ENCODE assay signal across 7 cellular contexts in genomic region chr14:106698635-106699267, GRCh38.
DNase-seq lines count a peak whose midpoint lies in the region; ATAC-seq and TF ChIP-seq lines count a peak whose summit lies in the region.
"Not testable (repeated sequence)": the region's sequence is repeated elsewhere in the genome, so short reads cannot be mapped to it uniquely, and the experiment has no call there.

No MANE protein-coding gene starts in this region.

- not testable (repeated sequence) for H3K36me3 Mint-ChIP-seq in activated naive CD8-positive, alpha-beta T cell; naive B cell

- not testable (repeated sequence) for H3K27me3 Mint-ChIP-seq in activated naive CD8-positive, alpha-beta T cell; naive B cell

- peak overlapping the region; percentile 23 for H3K4me3 ChIP-seq in GM12864 (ENCODE audit: low read depth, low read length)
- not testable (repeated sequence) for H3K4me3 ChIP-seq in NB4 (ENCODE audit: low read depth, low read length)

- not testable (repeated sequence) for TF ChIP-seq POLR2A in NB4 (IDR thresholded peaks at IDR 0.05; ENCODE audit: extremely low read depth, insufficient read length)

- DNase-seq in GM12864 (ENCODE audit: low read depth): not testable (repeated sequence)
- peak; percentile 39 for DNase-seq in NB4 (ENCODE audit: low read depth)
- peak; percentile 29 for DNase-seq in T-helper 9 cell
- DNase-seq in naive B cell: peak; percentile 67

- H3K9me3 Mint-ChIP-seq in activated naive CD8-positive, alpha-beta T cell (ENCODE audit: low read depth); naive B cell: not testable (repeated sequence)

- not testable (repeated sequence) for TF ChIP-seq CTCF in GM12864 (IDR thresholded peaks at IDR 0.05; ENCODE audit: low read depth, low read length, missing control alignments); NB4 (IDR thresholded peaks at IDR 0.05; ENCODE audit: low read depth, low read length)

- H3K4me3 Mint-ChIP-seq in activated naive CD8-positive, alpha-beta T cell: peak overlapping the region; percentile 30
- H3K4me3 Mint-ChIP-seq in naive B cell: peak overlapping the region; percentile 53 to 94 (median 88)

- peak; percentile 61 for ATAC-seq in GM21529 (IDR thresholded peaks at IDR 0.05; ENCODE audit: unreplicated experiment)
- ATAC-seq in HG03460 (IDR thresholded peaks at IDR 0.05; ENCODE audit: unreplicated experiment): peak; percentile 56
- peak; percentile 73 to 82 for ATAC-seq in naive B cell (ENCODE audit: low read depth in 2 of 2)

- H3K4me1 Mint-ChIP-seq in activated naive CD8-positive, alpha-beta T cell (ENCODE audit: low read depth): peaks cover 25% of the 10 kb centered on the region
- H3K4me1 Mint-ChIP-seq in naive B cell: peaks cover 18 to 49% (median 19%) of the 10 kb centered on the region in 3 donors

- not testable (repeated sequence) for H3K27ac Mint-ChIP-seq in activated naive CD8-positive, alpha-beta T cell
- H3K27ac Mint-ChIP-seq in naive B cell: peak overlapping the region; percentile 30 to 95 (median 86)
